Comparison of ENCODE assay signal across 22 cellular contexts in the genomic region with DNA sequence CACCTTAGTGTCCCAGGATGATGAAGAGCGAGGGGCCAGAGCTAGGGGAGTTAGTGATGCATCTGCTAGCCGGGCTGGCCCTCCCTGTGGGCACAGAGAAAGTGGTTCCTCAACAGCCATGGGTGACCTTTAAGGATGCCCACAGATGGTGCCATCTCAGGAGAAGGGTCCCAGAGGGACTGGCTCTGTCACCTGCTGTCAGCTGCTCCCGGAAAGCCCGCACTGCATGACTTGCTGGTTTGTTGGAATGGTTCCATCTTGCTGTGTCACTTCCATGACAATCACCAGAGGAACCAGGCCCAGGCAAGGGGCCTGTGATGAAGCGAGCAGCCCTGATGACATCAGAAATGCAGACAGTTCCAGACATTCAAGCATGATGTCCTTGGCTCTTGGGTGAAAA.
"Had no signal": no experiment of that assay in that cellular context is flagged by ENCODE, and none has a peak within 500 bp of the region (broad histone marks: within the 10 kb centered on the region; RNA-seq: fewer than 3 reads in every experiment).

No MANE protein-coding gene starts in this region.

- H3K4me3 Mint-ChIP-seq: dendritic cell treated with granulocyte-macrophage colony-stimulating factor and Interleukin-4, amounts not matched to agents 40 ng/mL and 50 ng/mL, for 4 days; memory B cell; naive B cell; nephron progenitor cell; stimulated activated effector memory CD8-positive, alpha-beta T cell treated with anti-CD3 and anti-CD28 coated beads, Interleukin-12 subunit alpha, Interleukin-12 subunit beta, amount 100 ng/mL, for 72 hours had no signal

- H3K9ac ChIP-seq: parathyroid adenoma had no signal

- H3K9me3 ChIP-seq: left ventricle myocardium inferior, lower lobe of right lung, psoas muscle, suprapubic skin, thyroid gland, upper lobe of left lung, vagina had no signal

- ATAC-seq: left cardiac atrium; lower lobe of right lung; psoas muscle; sciatic nerve; stimulated activated effector memory CD8-positive, alpha-beta T cell treated with anti-CD3 and anti-CD28 coated beads, Interleukin-12 subunit alpha, Interleukin-12 subunit beta, amount 100 ng/mL, for 72 hours; stimulated activated naive CD8-positive, alpha-beta T cell treated with anti-CD3 and anti-CD28 coated beads, Interleukin-15, Interleukin-2, amounts not matched to agents 100 U/mL and 50 U/mL, for 24 hours had no signal

- H3K27ac Mint-ChIP-seq: dendritic cell treated with granulocyte-macrophage colony-stimulating factor and Interleukin-4, amounts not matched to agents 40 ng/mL and 50 ng/mL, for 4 days; memory B cell; naive B cell; nephron progenitor cell; stimulated activated effector memory CD8-positive, alpha-beta T cell treated with anti-CD3 and anti-CD28 coated beads, Interleukin-12 subunit alpha, Interleukin-12 subunit beta, amount 100 ng/mL, for 72 hours had no signal

- H3K79me2 ChIP-seq: hepatocyte, parathyroid adenoma had no signal

- H3K9me3 Mint-ChIP-seq: dendritic cell treated with granulocyte-macrophage colony-stimulating factor and Interleukin-4, amounts not matched to agents 40 ng/mL and 50 ng/mL, for 4 days; memory B cell; stimulated activated effector memory CD8-positive, alpha-beta T cell treated with anti-CD3 and anti-CD28 coated beads, Interleukin-12 subunit alpha, Interleukin-12 subunit beta, amount 100 ng/mL, for 72 hours had no signal

- H3K27me3 ChIP-seq: hepatocyte, thyroid gland, upper lobe of left lung, vagina had no signal

- H3K27ac ChIP-seq: hepatocyte, left ventricle myocardium inferior, lower lobe of right lung, parathyroid adenoma, psoas muscle, suprapubic skin, thyroid gland, upper lobe of left lung, vagina had no signal

- H3K36me3 ChIP-seq: left ventricle myocardium inferior, lower lobe of right lung, suprapubic skin, thyroid gland, upper lobe of left lung, vagina had no signal

- DNase-seq: foreskin melanocyte; kidney; left cardiac atrium; left ventricle myocardium inferior; lower lobe of right lung; midbrain; naive B cell; nephron progenitor cell; psoas muscle; retina; stimulated activated CD4-positive, alpha-beta T cell treated with anti-CD3 and anti-CD28 coated beads, Interleukin-2, amount 100 ng/mL, for 48 hours; stimulated activated naive CD8-positive, alpha-beta T cell treated with anti-CD3 and anti-CD28 coated beads, Interleukin-15, Interleukin-2, amounts not matched to agents 100 U/mL and 50 U/mL, for 24 hours; thyroid gland; upper lobe of left lung had no signal

- H3K4me2 ChIP-seq: hepatocyte had no signal

- FAIRE-seq: kidney had no signal

- H3K4me1 ChIP-seq: left ventricle myocardium inferior, lower lobe of right lung, parathyroid adenoma, psoas muscle, suprapubic skin, thyroid gland, upper lobe of left lung, vagina had no signal

- H3K4me3 ChIP-seq: hepatocyte, left ventricle myocardium inferior, lower lobe of right lung, psoas muscle, suprapubic skin, thyroid gland, upper lobe of left lung, vagina had no signal

- H3K4me1 Mint-ChIP-seq: memory B cell; naive B cell; nephron progenitor cell; stimulated activated effector memory CD8-positive, alpha-beta T cell treated with anti-CD3 and anti-CD28 coated beads, Interleukin-12 subunit alpha, Interleukin-12 subunit beta, amount 100 ng/mL, for 72 hours had no signal

- H2AFZ ChIP-seq: hepatocyte, parathyroid adenoma had no signal

- H3K36me3 Mint-ChIP-seq: memory B cell; naive B cell; stimulated activated effector memory CD8-positive, alpha-beta T cell treated with anti-CD3 and anti-CD28 coated beads, Interleukin-12 subunit alpha, Interleukin-12 subunit beta, amount 100 ng/mL, for 72 hours had no signal
